8 cellular contexts compared by ENCODE assay signal in the genomic region with DNA sequence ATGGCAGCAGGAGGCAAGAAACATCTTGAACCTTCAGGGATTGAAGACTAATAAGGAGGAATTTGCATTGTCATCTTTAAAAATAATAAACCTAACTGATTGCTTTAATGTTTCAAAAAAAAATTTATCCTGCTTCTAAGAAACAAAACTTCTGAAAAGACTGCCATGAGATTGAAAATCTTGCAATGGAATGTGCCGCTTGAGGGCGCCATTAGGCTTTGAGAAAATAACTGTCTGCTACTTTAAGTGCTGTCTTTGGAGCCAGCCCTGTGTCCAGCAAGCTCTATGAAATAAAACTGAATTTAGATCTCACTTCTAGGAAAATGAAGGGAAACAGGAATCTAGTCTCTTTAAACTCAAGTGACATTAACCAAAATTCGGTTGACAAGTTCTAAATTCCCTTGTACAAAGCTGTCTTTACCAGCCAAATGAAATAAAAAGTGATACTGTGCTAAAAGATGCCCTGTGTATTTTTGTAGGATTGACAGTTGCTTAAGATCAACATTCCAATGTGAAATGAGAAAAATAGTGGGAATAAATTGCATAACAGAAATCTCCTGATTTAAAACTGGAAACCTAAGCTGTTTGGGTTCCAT.
DNase-seq lines count a peak whose midpoint lies in the region; ATAC-seq lines count a peak whose summit lies in the region.

No MANE protein-coding gene starts in this region.

- no peak overlapping the region for H2BK120ac ChIP-seq in mesenchymal stem cell (ENCODE audit: low read depth, low read length)

- no peaks in the 10 kb centered on the region for H3K9me3 Mint-ChIP-seq in activated CD4-positive, alpha-beta T cell treated with anti-CD3 and anti-CD28 coated beads, Interleukin-2, amount 10 ng/mL, durations not matched to agents 7 days and 5 days
- H3K9me3 Mint-ChIP-seq in stimulated activated memory B cell treated with anti-CD40 and anti-IgM and Interleukin-4, amounts not matched to agents 10 μg/mL and 1 μg/mL and 100 μg/mL, for 72 hours = no peaks in the 10 kb centered on the region

- DNase-seq in NCI-H2171 treated with DMSO at 0.1 percent for 48 hours (lab: John Stamatoyannopoulos, UW) = peak; percentile 63
- no peak for DNase-seq in NCI-H2171 (lab: John Stamatoyannopoulos, UW)
- peak; percentile 2 for DNase-seq in NCI-H1105 treated with DMSO at 0.1 percent for 48 hours (lab: John Stamatoyannopoulos, UW)
- peak; percentile 82 for DNase-seq in activated CD4-positive, alpha-beta T cell treated with anti-CD3 and anti-CD28 coated beads, Interleukin-2, amount 10 ng/mL, durations not matched to agents 7 days and 5 days
- DNase-seq in dermis microvascular lymphatic vessel endothelial cell (ENCODE audit: low read depth in 2 of 2) = peak; percentile 62 to 83
- peak; percentile 72 for DNase-seq in mesenchymal stem cell
- DNase-seq in stimulated activated CD8-positive, alpha-beta memory T cell treated with anti-CD3 and anti-CD28 coated beads, Interleukin-7, amount 100 ng/mL, for 24 hours (ENCODE audit: low read depth) = peak; percentile 57

- H3K27me3 Mint-ChIP-seq in activated CD4-positive, alpha-beta T cell treated with anti-CD3 and anti-CD28 coated beads, Interleukin-2, amount 10 ng/mL, durations not matched to agents 7 days and 5 days = peaks cover 31% of the 10 kb centered on the region
- H3K27me3 Mint-ChIP-seq in stimulated activated memory B cell treated with anti-CD40 and anti-IgM and Interleukin-4, amounts not matched to agents 10 μg/mL and 1 μg/mL and 100 μg/mL, for 72 hours = peaks cover 70% of the 10 kb centered on the region

- H3K14ac ChIP-seq in mesenchymal stem cell (ENCODE audit: low read length in 2 of 2) = no peak overlapping the region

- no peak overlapping the region for H3K4ac ChIP-seq in mesenchymal stem cell (ENCODE audit: low read depth in 1 of 2, low read length in 2 of 2)

- H3K4me3 Mint-ChIP-seq in activated CD4-positive, alpha-beta T cell treated with anti-CD3 and anti-CD28 coated beads, Interleukin-2, amount 10 ng/mL, durations not matched to agents 7 days and 5 days = no peak overlapping the region
- H3K4me3 Mint-ChIP-seq in stimulated activated memory B cell treated with anti-CD40 and anti-IgM and Interleukin-4, amounts not matched to agents 10 μg/mL and 1 μg/mL and 100 μg/mL, for 72 hours = no peak overlapping the region

- H2AFZ ChIP-seq in mesenchymal stem cell (ENCODE audit: low read depth, low read length) = no peak overlapping the region

- H3K23ac ChIP-seq in mesenchymal stem cell (ENCODE audit: low read length in 2 of 2) = no peak overlapping the region

- H3K4me1 Mint-ChIP-seq in activated CD4-positive, alpha-beta T cell treated with anti-CD3 and anti-CD28 coated beads, Interleukin-2, amount 10 ng/mL, durations not matched to agents 7 days and 5 days = peaks cover 63% of the 10 kb centered on the region
- peaks cover 12% of the 10 kb centered on the region for H3K4me1 Mint-ChIP-seq in stimulated activated memory B cell treated with anti-CD40 and anti-IgM and Interleukin-4, amounts not matched to agents 10 μg/mL and 1 μg/mL and 100 μg/mL, for 72 hours

- H3K18ac ChIP-seq in mesenchymal stem cell (ENCODE audit: low read depth in 1 of 2, low read length in 2 of 2) = no peak overlapping the region

- no peak overlapping the region for H2AK5ac ChIP-seq in mesenchymal stem cell (ENCODE audit: low read length, severe bottlenecking)

- no peaks in the 10 kb centered on the region for H3K36me3 ChIP-seq in mesenchymal stem cell (ENCODE audit: control insufficient read depth in 1 of 2, insufficient read depth in 2 of 2, low read depth in 1 of 2, low read length in 2 of 2)

- H3K27me3 ChIP-seq in mesenchymal stem cell (ENCODE audit: control insufficient read depth in 1 of 2, insufficient read depth in 1 of 2, low read length in 2 of 2) = peaks cover 0 to 29% of the 10 kb centered on the region in 2 experiments

- WGBS in mesenchymal stem cell = 0% methylated on average over 3 of the region's 3 CpGs

- CTCF ChIA-PET in activated CD4-positive, alpha-beta T cell treated with anti-CD3 and anti-CD28 coated beads, Interleukin-2, amount 10 ng/mL, durations not matched to agents 7 days and 5 days (lab: Charles Lee) = interaction anchor here (0.6 to 3.8 kb wide), 23 partner anchors 8 to 389 kb away, joined by 3 to 23 read pairs (median 4); a partner anchor contains a TSS

- no peak overlapping the region for H2BK15ac ChIP-seq in mesenchymal stem cell (ENCODE audit: low read depth, poor library complexity, severe bottlenecking)

- H3K27ac ChIP-seq in mesenchymal stem cell (ENCODE audit: low read length, poor library complexity, severe bottlenecking) = no peak overlapping the region

- H2BK12ac ChIP-seq in mesenchymal stem cell (ENCODE audit: low read length in 2 of 2) = no peak overlapping the region

- peak overlapping the region; percentile 34 for H3K9ac ChIP-seq in mesenchymal stem cell (ENCODE audit: low read length)

- no peak overlapping the region for H3K4me2 ChIP-seq in mesenchymal stem cell (ENCODE audit: low read length, poor library complexity, severe bottlenecking)

- peaks cover 2% of the 10 kb centered on the region for H3K4me1 ChIP-seq in mesenchymal stem cell (ENCODE audit: control insufficient read depth, insufficient read depth, low read depth, low read length)

- no peak overlapping the region for H3K27ac Mint-ChIP-seq in activated CD4-positive, alpha-beta T cell treated with anti-CD3 and anti-CD28 coated beads, Interleukin-2, amount 10 ng/mL, durations not matched to agents 7 days and 5 days
- no peak overlapping the region for H3K27ac Mint-ChIP-seq in stimulated activated memory B cell treated with anti-CD40 and anti-IgM and Interleukin-4, amounts not matched to agents 10 μg/mL and 1 μg/mL and 100 μg/mL, for 72 hours

- no peak overlapping the region for H3K4me3 ChIP-seq in mesenchymal stem cell (ENCODE audit: insufficient read depth in 1 of 2, low read depth in 1 of 2, low read length in 2 of 2)

- no peak for ATAC-seq in stimulated activated memory B cell treated with anti-CD40 and anti-IgM and Interleukin-4, amounts not matched to agents 10 μg/mL and 1 μg/mL and 100 μg/mL, for 72 hours

- no peak overlapping the region for H2BK5ac ChIP-seq in mesenchymal stem cell (ENCODE audit: low read depth, low read length, poor library complexity, severe bottlenecking)

- H4K91ac ChIP-seq in mesenchymal stem cell (ENCODE audit: low read length) = no peak overlapping the region

- no peaks in the 10 kb centered on the region for H3K36me3 Mint-ChIP-seq in activated CD4-positive, alpha-beta T cell treated with anti-CD3 and anti-CD28 coated beads, Interleukin-2, amount 10 ng/mL, durations not matched to agents 7 days and 5 days (ENCODE audit: low read depth)
- no peaks in the 10 kb centered on the region for H3K36me3 Mint-ChIP-seq in stimulated activated memory B cell treated with anti-CD40 and anti-IgM and Interleukin-4, amounts not matched to agents 10 μg/mL and 1 μg/mL and 100 μg/mL, for 72 hours

- POLR2A ChIA-PET in activated CD4-positive, alpha-beta T cell treated with anti-CD3 and anti-CD28 coated beads, Interleukin-2, amount 10 ng/mL, durations not matched to agents 7 days and 5 days (lab: Charles Lee) = no interaction called here

- H4K8ac ChIP-seq in mesenchymal stem cell (ENCODE audit: low read length) = no peak overlapping the region

- H3K79me1 ChIP-seq in mesenchymal stem cell (replicated peaks; ENCODE audit: low read length, poor library complexity, severe bottlenecking) = no peaks in the 10 kb centered on the region

- no peaks in the 10 kb centered on the region for H3K9me3 ChIP-seq in mesenchymal stem cell (ENCODE audit: control insufficient read depth, low read length)
